Comparison of ENCODE assay signal across 14 cellular contexts in the genomic region with DNA sequence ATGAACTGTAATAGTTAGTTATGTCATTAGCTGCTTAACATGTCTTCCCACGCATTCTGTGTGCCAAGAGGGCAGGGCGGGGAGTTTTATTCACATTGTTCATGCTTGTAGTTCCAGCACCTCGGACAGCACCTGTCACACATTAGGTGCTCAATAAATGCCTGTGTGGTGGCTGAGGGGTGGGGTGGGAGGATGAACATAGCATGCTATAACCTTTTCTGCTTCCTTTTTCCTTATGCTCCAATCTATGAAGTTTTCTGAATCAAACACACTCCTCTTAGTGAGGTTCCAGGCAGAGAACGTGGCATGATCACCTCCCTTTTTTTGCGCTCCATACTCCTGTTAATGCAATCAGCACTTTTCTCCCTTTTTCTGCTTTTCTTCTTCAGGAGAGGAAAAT.
"Had no signal": no experiment of that assay in that cellular context is flagged by ENCODE, and none has a peak within 500 bp of the region (broad histone marks: within the 10 kb centered on the region; RNA-seq: fewer than 3 reads in every experiment).

No MANE protein-coding gene starts in this region.

- H3K4me3 ChIP-seq: colonic mucosa, hepatocyte, lung, tibial artery, uterus had no signal

- H3K27ac ChIP-seq: colonic mucosa, hepatocyte, tibial artery, uterus, WERI-Rb-1 had no signal

- FAIRE-seq: endothelial cell of umbilical vein, small intestine had no signal

- H3K4me3 Mint-ChIP-seq: activated naive CD4-positive, alpha-beta T cell treated with anti-CD3 and anti-CD28 coated beads for 36 hours; stimulated activated effector memory CD8-positive, alpha-beta T cell treated with anti-CD3 and anti-CD28 coated beads, Interleukin-12 subunit alpha, Interleukin-12 subunit beta, amount 100 ng/mL, for 72 hours had no signal

- H3K27ac Mint-ChIP-seq: activated naive CD4-positive, alpha-beta T cell treated with anti-CD3 and anti-CD28 coated beads for 36 hours; naive B cell; stimulated activated effector memory CD8-positive, alpha-beta T cell treated with anti-CD3 and anti-CD28 coated beads, Interleukin-12 subunit alpha, Interleukin-12 subunit beta, amount 100 ng/mL, for 72 hours had no signal

- H3K9me3 ChIP-seq: colonic mucosa, tibial artery, uterus had no signal

- H3K9me3 Mint-ChIP-seq: activated naive CD4-positive, alpha-beta T cell treated with anti-CD3 and anti-CD28 coated beads for 36 hours; stimulated activated effector memory CD8-positive, alpha-beta T cell treated with anti-CD3 and anti-CD28 coated beads, Interleukin-12 subunit alpha, Interleukin-12 subunit beta, amount 100 ng/mL, for 72 hours had no signal

- DNase-seq: activated CD4-positive, alpha-beta T cell treated with anti-CD3 and anti-CD28 coated beads for 4 hours; activated naive CD4-positive, alpha-beta T cell treated with anti-CD3 and anti-CD28 coated beads for 36 hours; colonic mucosa; effector CD4-positive, alpha-beta T cell; naive B cell; small intestine; T1000; tibial artery; uterus; WERI-Rb-1 had no signal

- H3K4me2 ChIP-seq: hepatocyte had no signal

- H3K4me1 ChIP-seq: colonic mucosa, tibial artery, uterus had no signal

- H3K4me1 Mint-ChIP-seq: stimulated activated effector memory CD8-positive, alpha-beta T cell treated with anti-CD3 and anti-CD28 coated beads, Interleukin-12 subunit alpha, Interleukin-12 subunit beta, amount 100 ng/mL, for 72 hours had no signal

- ATAC-seq: stimulated activated effector memory CD8-positive, alpha-beta T cell treated with anti-CD3 and anti-CD28 coated beads, Interleukin-12 subunit alpha, Interleukin-12 subunit beta, amount 100 ng/mL, for 72 hours had no signal

- H3K36me3 ChIP-seq: colonic mucosa, tibial artery, uterus, WERI-Rb-1 had no signal
